In genomic region chr12:123598522-123598921, GRCh38 we compare ENCODE assay signal across 19 cellular contexts.
"Had no signal": no experiment of that assay in that cellular context is flagged by ENCODE, and none has a peak within 500 bp of the region (broad histone marks: within the 10 kb centered on the region; RNA-seq: fewer than 3 reads in every experiment).

No MANE protein-coding gene starts in this region.

- H3K4me3 ChIP-seq: body of pancreas, coronary artery, gastroesophageal sphincter, left lung, neural progenitor cell, ovary, thoracic aorta had no signal

- H3K27ac Mint-ChIP-seq: activated CD4-positive, alpha-beta T cell treated with anti-CD3 and anti-CD28 coated beads, Interleukin-2, amount 10 ng/mL, durations not matched to agents 7 days and 5 days; activated naive CD4-positive, alpha-beta T cell treated with anti-CD3 and anti-CD28 coated beads for 36 hours had no signal

- H2AFZ ChIP-seq: neural progenitor cell had no signal

- H3K27me3 Mint-ChIP-seq: activated CD4-positive, alpha-beta T cell treated with anti-CD3 and anti-CD28 coated beads, Interleukin-2, amount 10 ng/mL, durations not matched to agents 7 days and 5 days; stimulated activated naive CD8-positive, alpha-beta T cell treated with anti-CD3 and anti-CD28 coated beads, Interleukin-15, Interleukin-2, amounts not matched to agents 100 ng/mL and 50 ng/mL, for 24 hours had no signal

- H3K9ac ChIP-seq: neural progenitor cell had no signal

- H3K4me1 ChIP-seq: neural progenitor cell had no signal

- H3K27me3 ChIP-seq: body of pancreas, gastroesophageal sphincter, left lung, neural progenitor cell, ovary had no signal

- ATAC-seq: body of pancreas, gastroesophageal sphincter, left lung, WTC11 had no signal

- H3K27ac ChIP-seq: body of pancreas, coronary artery, gastroesophageal sphincter, left lung, neural progenitor cell, ovary, thoracic aorta had no signal

- H3K4me2 ChIP-seq: neural progenitor cell had no signal

- H3K4me3 Mint-ChIP-seq: activated CD4-positive, alpha-beta T cell treated with anti-CD3 and anti-CD28 coated beads, Interleukin-2, amount 10 ng/mL, durations not matched to agents 7 days and 5 days; activated naive CD4-positive, alpha-beta T cell treated with anti-CD3 and anti-CD28 coated beads for 36 hours; stimulated activated naive CD8-positive, alpha-beta T cell treated with anti-CD3 and anti-CD28 coated beads, Interleukin-15, Interleukin-2, amounts not matched to agents 100 ng/mL and 50 ng/mL, for 24 hours; WTC11 had no signal

- H3K36me3 ChIP-seq: ovary had no signal

- H3K9me3 Mint-ChIP-seq: activated CD4-positive, alpha-beta T cell treated with anti-CD3 and anti-CD28 coated beads, Interleukin-2, amount 10 ng/mL, durations not matched to agents 7 days and 5 days; activated naive CD4-positive, alpha-beta T cell treated with anti-CD3 and anti-CD28 coated beads for 36 hours; neural progenitor cell; stimulated activated naive CD8-positive, alpha-beta T cell treated with anti-CD3 and anti-CD28 coated beads, Interleukin-15, Interleukin-2, amounts not matched to agents 100 ng/mL and 50 ng/mL, for 24 hours; T-helper 1 cell treated with Interleukin-12 subunit alpha and Interleukin-12 subunit beta and Interleukin-4 antibody, amounts not matched to agents 30 μg/mL and 1 μg/mL, for 36 hours; WTC11 had no signal

- DNase-seq: activated CD4-positive, alpha-beta T cell treated with anti-CD3 and anti-CD28 coated beads, Interleukin-2, amount 10 ng/mL, durations not matched to agents 7 days and 5 days; activated naive CD4-positive, alpha-beta T cell treated with anti-CD3 and anti-CD28 coated beads for 36 hours; amniotic stem cell; body of pancreas; central memory CD4-positive, alpha-beta T cell; effector memory CD4-positive, alpha-beta T cell; islet precursor cell; left lung; mesendoderm; ovary; stimulated activated CD4-positive, alpha-beta T cell treated with anti-CD3 and anti-CD28 coated beads, Interleukin-15, amount 100 ng/mL, for 24 hours; stimulated activated CD4-positive, alpha-beta T cell treated with anti-CD3 and anti-CD28 coated beads, Interleukin-4, amount 100 ng/mL, for 24 hours had no signal

- H3K9me3 ChIP-seq: body of pancreas, gastroesophageal sphincter, left lung, ovary, thoracic aorta had no signal
